In the genomic region with DNA sequence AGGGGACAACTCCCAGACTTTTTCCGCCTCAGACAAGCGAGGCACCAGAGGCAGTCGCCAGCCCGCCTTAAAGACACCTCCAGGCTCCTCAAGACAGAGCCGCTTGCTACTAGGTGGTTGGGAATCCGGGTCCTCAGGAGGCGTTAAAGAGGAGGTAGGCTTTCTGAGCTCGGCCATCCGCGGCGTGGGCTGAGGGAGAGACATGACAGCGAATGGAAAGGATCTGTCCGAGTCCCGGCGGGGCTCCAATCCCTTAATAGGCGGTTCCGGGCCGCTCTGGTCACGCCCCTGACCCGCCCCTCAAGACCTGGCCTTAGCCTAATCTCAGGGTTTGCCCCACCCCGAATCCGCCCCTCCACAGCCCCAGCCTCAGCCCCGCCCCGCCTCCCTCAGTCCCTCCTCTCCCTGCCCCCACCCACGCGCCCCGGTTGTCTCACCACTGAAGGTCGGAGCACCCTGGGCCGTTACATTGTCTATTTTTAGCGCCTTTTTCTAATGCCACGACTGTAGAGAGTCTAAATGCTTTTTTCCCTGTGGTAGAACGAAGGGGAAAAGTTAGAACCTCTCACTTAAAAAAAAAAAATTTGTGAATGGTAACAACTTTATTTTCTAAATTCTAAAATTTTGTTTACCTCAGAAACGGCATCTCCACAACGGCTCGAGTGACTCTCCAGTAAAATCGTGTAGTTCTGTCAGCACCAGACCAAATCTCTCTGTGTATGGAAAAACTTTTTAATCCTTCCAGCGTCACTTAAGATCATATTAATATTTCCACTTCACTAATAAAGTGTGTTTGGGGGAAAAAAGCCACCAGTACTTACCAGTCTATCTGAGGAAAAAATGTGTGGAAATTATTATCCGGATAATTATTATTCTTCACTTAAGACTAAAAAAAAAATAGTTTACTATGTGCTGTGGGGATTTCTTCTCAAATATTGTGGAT, we compare ENCODE assay signal across 9 cellular contexts. TPM values are rescaled to one million over a fixed set of nuclear protein-coding genes. Genes with fewer than 3 reads are reported as not detected.
DNase-seq lines count a peak whose midpoint lies in the region; ATAC-seq and TF ChIP-seq lines count a peak whose summit lies in the region.
"Had no signal": no experiment of that assay in that cellular context is flagged by ENCODE, and none has a peak within 500 bp of the region (broad histone marks: within the 10 kb centered on the region; RNA-seq: fewer than 3 reads in every experiment).

RAD51AP2 (minus strand) TSS at position 229 of the 943 bp plus-strand sequence; CDS start at position 204, 25 bp downstream.

- no peak for DNase-seq in CD8-positive, alpha-beta memory T cell
- DNase-seq in NCI-H524 (lab: John Stamatoyannopoulos, UW): peak; percentile 83 to 90
- no peak for DNase-seq in effector memory CD8-positive, alpha-beta T cell

- POLR2A ChIA-PET in CD8-positive, alpha-beta memory T cell (lab: Charles Lee): no interaction called here

- no peak within 1 kb of the TSS for H3K4me3 Mint-ChIP-seq in CD8-positive, alpha-beta memory T cell
- H3K4me3 Mint-ChIP-seq in brain: peak within 1 kb of the TSS; percentile 78 to 87 (median 83)
- H3K4me3 Mint-ChIP-seq in effector memory CD8-positive, alpha-beta T cell: no peak within 1 kb of the TSS

- H3K27ac Mint-ChIP-seq in CD8-positive, alpha-beta memory T cell: no peak within 1 kb of the TSS
- peak within 1 kb of the TSS; percentile 4 to 89 (median 42) for H3K27ac Mint-ChIP-seq in brain
- H3K27ac Mint-ChIP-seq in effector memory CD8-positive, alpha-beta T cell: no peak within 1 kb of the TSS

- H3K9me3 Mint-ChIP-seq in CD8-positive, alpha-beta memory T cell: peaks cover 0 to 3% (median 0%) of the 10 kb centered on the region in 5 donors
- no peaks in the 10 kb centered on the region for H3K9me3 Mint-ChIP-seq in brain
- H3K9me3 Mint-ChIP-seq in effector memory CD8-positive, alpha-beta T cell: peaks cover 0 to 4% of the 10 kb centered on the region in 2 donors

- no peaks in the 10 kb centered on the region for H3K4me1 ChIP-seq in CD8-positive, alpha-beta memory T cell (ENCODE audit: insufficient read depth, low read length)
- peaks cover 5% of the 10 kb centered on the region; the same call in 1 of the 2 replicates for H3K4me1 ChIP-seq in iPS-20b (ENCODE audit: insufficient read depth, low read length)
- peaks cover 0 to 6% (median 2%) of the 10 kb centered on the region in 3 donors for H3K4me1 ChIP-seq in skeletal muscle tissue (ENCODE audit: control insufficient read depth in 3 of 3, insufficient read depth in 3 of 3, low read length in 3 of 3)

- peak within 1 kb of the TSS; percentile 34 for H3K27ac ChIP-seq in CD8-positive, alpha-beta memory T cell (ENCODE audit: low read depth, low read length)
- H3K27ac ChIP-seq in iPS-20b (ENCODE audit: low read length) (no peak within 1 kb of the TSS), skeletal muscle tissue (ENCODE audit: low read depth, low read length) (peak within 1 kb of the TSS; percentile 88)

- peaks cover 1 to 25% of the 10 kb centered on the region in 2 donors for H3K27me3 Mint-ChIP-seq in CD8-positive, alpha-beta memory T cell
- H3K27me3 Mint-ChIP-seq in brain: peaks cover 15% of the 10 kb centered on the region
- no peaks in the 10 kb centered on the region for H3K27me3 Mint-ChIP-seq in effector memory CD8-positive, alpha-beta T cell

- CTCF ChIA-PET in CD8-positive, alpha-beta memory T cell (lab: Charles Lee): no interaction called here

- H3K9ac ChIP-seq in iPS-20b (ENCODE audit: low read depth, low read length): peak within 1 kb of the TSS; percentile 74; the same call in 1 of the 2 replicates
- peak within 1 kb of the TSS; percentile 71 to 84 (median 79) for H3K9ac ChIP-seq in skeletal muscle tissue (ENCODE audit: low read depth in 1 of 3, low read length in 3 of 3)

- H3K4me3 ChIP-seq in CD8-positive, alpha-beta memory T cell (ENCODE audit: low read length): no peak within 1 kb of the TSS
- H3K4me3 ChIP-seq in iPS-20b (ENCODE audit: low read length) (peak within 1 kb of the TSS; percentile 79), skeletal muscle tissue (ENCODE audit: low read length in 3 of 3) (peak within 1 kb of the TSS; percentile 48 to 72 (median 64))

- no peak for TF ChIP-seq CTCF in brain (conservative IDR thresholded peaks at IDR 0.05)

- no peaks in the 10 kb centered on the region for H3K36me3 Mint-ChIP-seq in CD8-positive, alpha-beta memory T cell
- no peaks in the 10 kb centered on the region for H3K36me3 Mint-ChIP-seq in brain
- no peaks in the 10 kb centered on the region for H3K36me3 Mint-ChIP-seq in effector memory CD8-positive, alpha-beta T cell (ENCODE audit: insufficient read depth)

- no peaks in the 10 kb centered on the region for H3K36me3 ChIP-seq in CD8-positive, alpha-beta memory T cell (ENCODE audit: insufficient read depth, low read length)
- H3K36me3 ChIP-seq in iPS-20b (ENCODE audit: insufficient read depth, low read depth, low read length): no peaks in the 10 kb centered on the region
- H3K36me3 ChIP-seq in skeletal muscle tissue (ENCODE audit: control insufficient read depth in 3 of 3, insufficient read depth in 3 of 3, low read length in 3 of 3): no peaks in the 10 kb centered on the region

- ATAC-seq in GM18909 (IDR thresholded peaks at IDR 0.05; ENCODE audit: poor library complexity, unreplicated experiment) (peak; percentile 89), HG03039 (IDR thresholded peaks at IDR 0.05; ENCODE audit: unreplicated experiment) (peak; percentile 87)
- ATAC-seq in effector memory CD8-positive, alpha-beta T cell (replicated peaks): no peak

- H3K9me3 ChIP-seq in CD8-positive, alpha-beta memory T cell (ENCODE audit: low read length): no peaks in the 10 kb centered on the region
- no peaks in the 10 kb centered on the region for H3K9me3 ChIP-seq in iPS-20b (ENCODE audit: insufficient read depth, low read depth, low read length)
- no peaks in the 10 kb centered on the region for H3K9me3 ChIP-seq in skeletal muscle tissue (ENCODE audit: control insufficient read depth in 3 of 3, low read length in 3 of 3)

- H3K27me3 ChIP-seq in CD8-positive, alpha-beta memory T cell (ENCODE audit: insufficient read depth, low read length, poor library complexity, severe bottlenecking): no peaks in the 10 kb centered on the region
- peaks cover 3% of the 10 kb centered on the region; the same call in 1 of the 2 replicates for H3K27me3 ChIP-seq in iPS-20b (ENCODE audit: insufficient read depth, low read length)
- peaks cover 0 to 5% (median 0%) of the 10 kb centered on the region in 3 donors for H3K27me3 ChIP-seq in skeletal muscle tissue (ENCODE audit: control insufficient read depth in 3 of 3, insufficient read depth in 3 of 3, low read length in 3 of 3)

- H3K4me1 Mint-ChIP-seq in CD8-positive, alpha-beta memory T cell: no peaks in the 10 kb centered on the region
- H3K4me1 Mint-ChIP-seq in brain: peaks cover 22% of the 10 kb centered on the region
- H3K4me1 Mint-ChIP-seq in effector memory CD8-positive, alpha-beta T cell (ENCODE audit: low read depth in 2 of 2): no peaks in the 10 kb centered on the region

RNA-seq across cellular contexts. Expression of gene RAD51AP2, which starts in this region (rescaled TPM):
- not detected for total RNA-seq in CD8-positive, alpha-beta memory T cell
- not detected for polyA plus RNA-seq in CD8-positive, alpha-beta memory T cell
- not detected for polyA plus RNA-seq in brain (ENCODE audit: insufficient read depth, low read depth, low replicate concordance)
- total RNA-seq in skeletal muscle tissue: not detected
- total RNA-seq: activated CD8-positive, alpha-beta memory T cell treated with anti-CD3 and anti-CD28 coated beads for 36 hours had no signal

Comparison
In these comparisons a context has a peak if more than half of its experiments do, and no peak if none do; other contexts are left out.
1. DNase-seq: peak in NCI-H524 (2 of 2); none in CD8-positive, alpha-beta memory T cell (0 of 5) and effector memory CD8-positive, alpha-beta T cell (0 of 3).
2. H3K27ac Mint-ChIP-seq: peak in brain (5 of 5); none in CD8-positive, alpha-beta memory T cell (0 of 8) and effector memory CD8-positive, alpha-beta T cell (0 of 2).
3. H3K4me3 Mint-ChIP-seq: peak in brain (5 of 5); none in CD8-positive, alpha-beta memory T cell (0 of 7) and effector memory CD8-positive, alpha-beta T cell (0 of 2).